In genomic region chr2:167182403-167182802, GRCh38 we compare ENCODE assay signal across 2 cellular contexts.
A peak's percentile ranks its signal among the peaks of the same experiment; 100 is the strongest.
TF ChIP-seq lines count a peak whose summit lies in the region.

No MANE protein-coding gene starts in this region.

TF ChIP-seq in HepG2, 621 proteins besides CTCF, POLR2A, EP300 and RAD21 (continued from another document):
- TF ChIP-seq, protein P1, sequence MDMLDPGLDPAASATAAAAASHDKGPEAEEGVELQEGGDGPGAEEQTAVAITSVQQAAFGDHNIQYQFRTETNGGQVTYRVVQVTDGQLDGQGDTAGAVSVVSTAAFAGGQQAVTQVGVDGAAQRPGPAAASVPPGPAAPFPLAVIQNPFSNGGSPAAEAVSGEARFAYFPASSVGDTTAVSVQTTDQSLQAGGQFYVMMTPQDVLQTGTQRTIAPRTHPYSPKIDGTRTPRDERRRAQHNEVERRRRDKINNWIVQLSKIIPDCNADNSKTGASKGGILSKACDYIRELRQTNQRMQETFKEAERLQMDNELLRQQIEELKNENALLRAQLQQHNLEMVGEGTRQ (IDR thresholded peaks at IDR 0.05; ENCODE audit: low read depth, low read length), result no peak
- TF ChIP-seq, protein P1 (CRISPR knock-in tag; IDR thresholded peaks at IDR 0.05; ENCODE audit: borderline replicate concordance), result no peak
- TF ChIP-seq MAFF (IDR thresholded peaks at IDR 0.05; ENCODE audit: low read depth, low read length), result peak; percentile 91
- TF ChIP-seq MAFK (conservative IDR thresholded peaks at IDR 0.05 in 1 of 2, IDR thresholded peaks at IDR 0.05 in 1 of 2; ENCODE audit: low read length in 2 of 2), result peak; percentile 88 to 94
- TF ChIP-seq HNRNPK (IDR thresholded peaks at IDR 0.05; ENCODE audit: low read depth, low read length, poor library complexity, severe bottlenecking), result no peak

TF ChIP-seq in K562, 482 proteins besides CTCF, POLR2A, EP300 and RAD21 (continued from another document):
- TF ChIP-seq ZNF639 (CRISPR knock-in tag; conservative IDR thresholded peaks at IDR 0.05 in 1 of 2, IDR thresholded peaks at IDR 0.05 in 1 of 2), result no peak
- TF ChIP-seq CUX1 (CRISPR knock-in tag; IDR thresholded peaks at IDR 0.05), result no peak
- TF ChIP-seq ZNF316 (IDR thresholded peaks at IDR 0.05), result peak; percentile 69; the same call in 1 of the 2 replicates
- TF ChIP-seq PURB (CRISPR knock-in tag; IDR thresholded peaks at IDR 0.05; ENCODE audit: low read depth), result no peak
- TF ChIP-seq TAL1 (IDR thresholded peaks at IDR 0.05), result no peak
- TF ChIP-seq PPARD (CRISPR knock-in tag; IDR thresholded peaks at IDR 0.05), result no peak
- TF ChIP-seq ZNF280B (CRISPR knock-in tag; IDR thresholded peaks at IDR 0.05), result no peak
- TF ChIP-seq TARDBP (IDR thresholded peaks at IDR 0.05), result no peak
- TF ChIP-seq ZNF655 (CRISPR knock-in tag; IDR thresholded peaks at IDR 0.05), result no peak
- no peak for TF ChIP-seq ZNF589 (CRISPR knock-in tag; IDR thresholded peaks at IDR 0.05; ENCODE audit: low read depth)
- no peak for TF ChIP-seq RBM14 (IDR thresholded peaks at IDR 0.05; ENCODE audit: borderline replicate concordance, insufficient read depth, low read depth, low read length)
- TF ChIP-seq MEF2A (IDR thresholded peaks at IDR 0.05; ENCODE audit: control insufficient read depth, low read depth, low read length), result no peak
- no peak for TF ChIP-seq SNAPC5 (CRISPR knock-in tag; IDR thresholded peaks at IDR 0.05)
- TF ChIP-seq ZNF384 (IDR thresholded peaks at IDR 0.05; ENCODE audit: low read depth, low read length), result no peak
- TF ChIP-seq YBX1 (IDR thresholded peaks at IDR 0.05), result no peak
- TF ChIP-seq ZBTB11 (CRISPR knock-in tag; IDR thresholded peaks at IDR 0.05), result no peak
- TF ChIP-seq CEBPB (tag; IDR thresholded peaks at IDR 0.05), result no peak
- TF ChIP-seq MAFF (IDR thresholded peaks at IDR 0.05; ENCODE audit: low read length), result peak; percentile 54
- TF ChIP-seq MAFG (tag; conservative IDR thresholded peaks at IDR 0.05), result peak; percentile 28; the same call in 1 of the 2 replicates
- no peak for TF ChIP-seq MCM2 (IDR thresholded peaks at IDR 0.05; ENCODE audit: low read depth)
- TF ChIP-seq HDAC1 (IDR thresholded peaks at IDR 0.05), result no peak
